11 cellular contexts compared by ENCODE assay signal in genomic region chr3:12545473-12545791, GRCh38.
DNase-seq lines count a peak whose midpoint lies in the region; ATAC-seq, FAIRE-seq and TF ChIP-seq lines count a peak whose summit lies in the region.
"Had no signal": no experiment of that assay in that cellular context is flagged by ENCODE, and none has a peak within 500 bp of the region (broad histone marks: within the 10 kb centered on the region; RNA-seq: fewer than 3 reads in every experiment).

A gene with protein sequence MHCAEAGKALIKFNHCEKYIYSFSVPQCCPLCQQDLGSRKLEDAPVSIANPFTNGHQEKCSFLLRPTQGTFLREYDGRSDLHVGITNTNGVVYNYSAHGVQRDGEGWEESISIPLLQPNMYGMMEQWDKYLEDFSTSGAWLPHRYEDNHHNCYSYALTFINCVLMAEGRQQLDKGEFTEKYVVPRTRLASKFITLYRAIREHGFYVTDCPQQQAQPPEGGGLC (minus strand): TSS chr3:12545499. CDS start chr3:12545464, 35 bp downstream.

- H3K9me3 ChIP-seq in RWPE2 (ENCODE audit: severe bottlenecking) = no peaks in the 10 kb centered on the region
- no peaks in the 10 kb centered on the region for H3K9me3 ChIP-seq in iPS DF 6.9 (ENCODE audit: control insufficient read depth, insufficient read depth, low read length)
- H3K9me3 ChIP-seq in parathyroid adenoma (ENCODE audit: control insufficient read depth, low read length) = no peaks in the 10 kb centered on the region

- H3K27ac ChIP-seq in RWPE2 (ENCODE audit: poor library complexity, severe bottlenecking) = peak within 1 kb of the TSS; percentile 12
- no peak within 1 kb of the TSS for H3K27ac ChIP-seq in iPS DF 6.9 (ENCODE audit: low read length)
- H3K27ac ChIP-seq in parathyroid adenoma = no peak within 1 kb of the TSS

- TF ChIP-seq CTCF in RWPE2 (IDR thresholded peaks at IDR 0.05; ENCODE audit: poor library complexity, severe bottlenecking) = no peak
- TF ChIP-seq CTCF in parathyroid adenoma (IDR thresholded peaks at IDR 0.05) = no peak

- H3K36me3 ChIP-seq in RWPE2 (ENCODE audit: low read depth) (no peaks in the 10 kb centered on the region), iPS DF 6.9 (ENCODE audit: control insufficient read depth, insufficient read depth, low read length) (no peaks in the 10 kb centered on the region), parathyroid adenoma (ENCODE audit: control insufficient read depth, insufficient read depth, low read length) (no peaks in the 10 kb centered on the region)

- H3K4me1 ChIP-seq in RWPE2 (ENCODE audit: insufficient read depth, poor library complexity, severe bottlenecking) (no peaks in the 10 kb centered on the region), iPS DF 6.9 (ENCODE audit: control insufficient read depth, insufficient read depth, low read length) (no peaks in the 10 kb centered on the region), parathyroid adenoma (peaks cover 3% of the 10 kb centered on the region)

- WGBS in iPS DF 6.9 (ENCODE audit: insufficient coverage, insufficient read length) = no CpG with 5 or more reads among the region's 4 CpGs

- ATAC-seq in RWPE2 (ENCODE audit: low read depth) (peak; percentile 99), HG02571 (IDR thresholded peaks at IDR 0.05; ENCODE audit: unreplicated experiment) (no peak), HG02870 (IDR thresholded peaks at IDR 0.05; ENCODE audit: unreplicated experiment) (no peak)
- ATAC-seq: activated CD8-positive, alpha-beta memory T cell treated with anti-CD3 and anti-CD28 coated beads, Interleukin-2, amount 10 ng/mL, durations not matched to agents 7 days and 5 days had no signal

- H3K9ac ChIP-seq in parathyroid adenoma = no peak within 1 kb of the TSS

- H2AFZ ChIP-seq in parathyroid adenoma = peak within 1 kb of the TSS; percentile 9

- H3K27me3 ChIP-seq in RWPE2 (ENCODE audit: insufficient read depth, poor library complexity, severe bottlenecking) (no peaks in the 10 kb centered on the region), iPS DF 6.9 (ENCODE audit: control insufficient read depth, insufficient read depth, low read length) (no peaks in the 10 kb centered on the region), parathyroid adenoma (ENCODE audit: control insufficient read depth, insufficient read depth, low read length) (no peaks in the 10 kb centered on the region)

- H3K4me2 ChIP-seq in parathyroid adenoma (ENCODE audit: low read length) = peak within 1 kb of the TSS; percentile 37

- FAIRE-seq in urothelium cell line (lab: Jason Lieb, UNC) = no peak
- FAIRE-seq: astrocyte had no signal

- DNase-seq in HuH-7.5 (ENCODE audit: low spot score) (peak; percentile 27), RWPE2 (ENCODE audit: low spot score) (peak; percentile 77), iPS DF 6.9 (ENCODE audit: low read depth, low spot score) (peak; percentile 55), urothelium cell line (ENCODE audit: low spot score) (no peak), SKM-1 (lab: John Stamatoyannopoulos, UW; ENCODE audit: unreplicated experiment) (no peak)
- DNase-seq: activated CD8-positive, alpha-beta memory T cell treated with anti-CD3 and anti-CD28 coated beads, Interleukin-2, amount 10 ng/mL, durations not matched to agents 7 days and 5 days; stimulated activated CD4-positive, alpha-beta T cell treated with anti-CD3 and anti-CD28 coated beads, Interleukin-1b, Interleukin-23, amount 100 ng/mL, for 48 hours had no signal

- no peaks in the 10 kb centered on the region for H3K79me2 ChIP-seq in parathyroid adenoma

- peak within 1 kb of the TSS; percentile 25 for H3K4me3 ChIP-seq in RWPE2 (ENCODE audit: severe bottlenecking)
- H3K4me3 ChIP-seq in iPS DF 6.9 (ENCODE audit: low read length) = no peak within 1 kb of the TSS
- peak within 1 kb of the TSS; percentile 20 for H3K4me3 ChIP-seq in parathyroid adenoma (ENCODE audit: low read depth, low read length)

Comparison
In these comparisons a context has a peak if more than half of its experiments do, and no peak if none do; other contexts are left out.
1. DNase-seq: peak in HuH-7.5 (single experiment), RWPE2 (single experiment) and iPS DF 6.9 (single experiment); none in urothelium cell line (single experiment) and SKM-1 (single experiment).